11 cellular contexts compared by ENCODE assay signal in the genomic region with DNA sequence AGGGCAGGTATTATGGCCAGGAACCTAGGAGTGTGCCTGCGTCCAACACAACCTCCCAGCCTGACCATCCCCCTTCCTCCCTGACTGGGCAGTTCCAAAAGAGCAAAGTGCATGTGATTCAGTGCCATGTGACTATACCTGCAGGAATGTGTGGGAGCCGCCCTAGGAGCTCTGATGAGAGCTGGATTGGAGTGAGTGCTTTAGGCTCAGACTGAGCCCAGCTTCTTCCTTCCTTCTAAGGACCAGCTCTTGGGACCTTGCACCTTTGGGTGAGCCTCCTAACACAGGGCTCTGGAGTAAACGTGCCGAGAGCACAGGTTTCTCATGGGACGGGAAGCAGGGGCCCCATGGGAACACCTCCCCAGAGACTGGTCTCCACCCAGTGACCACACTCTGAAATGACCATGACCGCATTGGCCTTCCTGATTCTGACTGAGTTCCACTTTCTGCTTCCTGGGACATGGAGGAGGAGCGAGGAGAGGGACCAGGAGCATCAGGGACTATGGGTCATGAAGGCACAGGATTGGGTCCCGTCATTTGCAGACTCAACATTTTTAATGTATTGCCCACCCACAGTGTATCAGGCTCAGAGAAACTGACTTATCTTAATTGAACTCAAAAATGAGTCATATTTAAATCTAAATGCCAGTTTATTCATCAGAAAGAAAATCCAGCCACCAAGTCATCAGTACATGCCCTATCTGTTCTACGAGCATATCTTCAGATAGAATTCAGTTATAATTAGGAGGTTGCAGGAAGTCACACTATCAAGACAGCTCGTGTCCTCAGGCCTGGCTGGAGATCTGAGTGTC.
DNase-seq lines count a peak whose midpoint lies in the region; ATAC-seq and TF ChIP-seq lines count a peak whose summit lies in the region.
"Had no signal": no experiment of that assay in that cellular context is flagged by ENCODE, and none has a peak within 500 bp of the region (broad histone marks: within the 10 kb centered on the region; RNA-seq: fewer than 3 reads in every experiment).

No MANE protein-coding gene starts in this region.

- ATAC-seq in GM21786 (IDR thresholded peaks at IDR 0.05; ENCODE audit: unreplicated experiment) (no peak), GM18517 (IDR thresholded peaks at IDR 0.05; ENCODE audit: unreplicated experiment) (no peak)
- ATAC-seq: WTC11 had no signal

- H3K27me3 ChIP-seq in dorsolateral prefrontal cortex, result peaks cover 0 to 7% (median 0%) of the 10 kb centered on the region in 45 donors

- no peak for TF ChIP-seq CTCF in dorsolateral prefrontal cortex (IDR thresholded peaks at IDR 0.05 in 54 of 56, conservative IDR thresholded peaks at IDR 0.05 in 2 of 56; ENCODE audit: low read depth in 1 of 56, partially characterized antibody in 56 of 56)

- intact Hi-C loops in dorsolateral prefrontal cortex (cut with DNase I), result no loop called here

- no peak overlapping the region for H3K27ac ChIP-seq in dorsolateral prefrontal cortex
- H3K27ac ChIP-seq: prostate gland had no signal

- no peaks in the 10 kb centered on the region for H3K9me3 Mint-ChIP-seq in stimulated activated naive CD8-positive, alpha-beta T cell treated with anti-CD3 and anti-CD28 coated beads, Interleukin-15, Interleukin-2, amounts not matched to agents 100 ng/mL and 50 ng/mL, for 24 hours
- H3K9me3 Mint-ChIP-seq: activated naive CD4-positive, alpha-beta T cell treated with anti-CD3 and anti-CD28 coated beads, Interleukin-2, amount 50 U/mL, for 24 hours had no signal

- H3K4me3 Mint-ChIP-seq in stimulated activated naive CD8-positive, alpha-beta T cell treated with anti-CD3 and anti-CD28 coated beads, Interleukin-15, Interleukin-2, amounts not matched to agents 100 ng/mL and 50 ng/mL, for 24 hours, result no peak overlapping the region
- H3K4me3 Mint-ChIP-seq: activated naive CD4-positive, alpha-beta T cell treated with anti-CD3 and anti-CD28 coated beads, Interleukin-2, amount 50 U/mL, for 24 hours; WTC11 had no signal

- no peaks in the 10 kb centered on the region for H3K36me3 Mint-ChIP-seq in stimulated activated naive CD8-positive, alpha-beta T cell treated with anti-CD3 and anti-CD28 coated beads, Interleukin-15, Interleukin-2, amounts not matched to agents 100 ng/mL and 50 ng/mL, for 24 hours (ENCODE audit: low read depth)
- H3K36me3 Mint-ChIP-seq: activated naive CD4-positive, alpha-beta T cell treated with anti-CD3 and anti-CD28 coated beads, Interleukin-2, amount 50 U/mL, for 24 hours had no signal

- H3K4me3 ChIP-seq in dorsolateral prefrontal cortex, result no peak overlapping the region
- H3K4me3 ChIP-seq: prostate gland had no signal

- H3K27me3 Mint-ChIP-seq in stimulated activated naive CD8-positive, alpha-beta T cell treated with anti-CD3 and anti-CD28 coated beads, Interleukin-15, Interleukin-2, amounts not matched to agents 100 ng/mL and 50 ng/mL, for 24 hours, result peaks cover 65% of the 10 kb centered on the region

- DNase-seq in HPDE6-E6E7 (ENCODE audit: extremely low spot score), result peak; percentile 79
- peak; percentile 96 for DNase-seq in SW480 (ENCODE audit: low spot score)
- DNase-seq in islet precursor cell, result peak; percentile 89
- no peak for DNase-seq in dorsolateral prefrontal cortex
- DNase-seq: NCI-H2029 had no signal

- H3K27ac Mint-ChIP-seq in stimulated activated naive CD8-positive, alpha-beta T cell treated with anti-CD3 and anti-CD28 coated beads, Interleukin-15, Interleukin-2, amounts not matched to agents 100 ng/mL and 50 ng/mL, for 24 hours, result peak overlapping the region; percentile 37
- H3K27ac Mint-ChIP-seq: activated naive CD4-positive, alpha-beta T cell treated with anti-CD3 and anti-CD28 coated beads, Interleukin-2, amount 50 U/mL, for 24 hours; WTC11 had no signal

- peaks cover 34% of the 10 kb centered on the region for H3K4me1 Mint-ChIP-seq in stimulated activated naive CD8-positive, alpha-beta T cell treated with anti-CD3 and anti-CD28 coated beads, Interleukin-15, Interleukin-2, amounts not matched to agents 100 ng/mL and 50 ng/mL, for 24 hours (ENCODE audit: low read depth)
- H3K4me1 Mint-ChIP-seq: activated naive CD4-positive, alpha-beta T cell treated with anti-CD3 and anti-CD28 coated beads, Interleukin-2, amount 50 U/mL, for 24 hours had no signal

Comparison
In these comparisons a context has a peak if more than half of its experiments do, and no peak if none do; other contexts are left out.
1. DNase-seq: peak in HPDE6-E6E7 (single experiment), SW480 (single experiment) and islet precursor cell (single experiment); none in dorsolateral prefrontal cortex (0 of 10).